In genomic region chr6:88780714-88781389, GRCh38 we compare ENCODE assay signal across 8 cellular contexts.
DNase-seq lines count a peak whose midpoint lies in the region; ATAC-seq and TF ChIP-seq lines count a peak whose summit lies in the region.

No MANE protein-coding gene starts in this region.

- no peaks in the 10 kb centered on the region for H3K27me3 Mint-ChIP-seq in mesothelial cell of epicardium (ENCODE audit: low read depth)
- no peaks in the 10 kb centered on the region for H3K27me3 Mint-ChIP-seq in stimulated activated memory B cell treated with anti-CD40 and anti-IgM and Interleukin-4, amounts not matched to agents 10 μg/mL and 1 μg/mL and 100 μg/mL, for 72 hours

- H3K9me3 Mint-ChIP-seq in mesothelial cell of epicardium, result peaks cover 16% of the 10 kb centered on the region
- H3K9me3 Mint-ChIP-seq in stimulated activated memory B cell treated with anti-CD40 and anti-IgM and Interleukin-4, amounts not matched to agents 10 μg/mL and 1 μg/mL and 100 μg/mL, for 72 hours, result peaks cover 3% of the 10 kb centered on the region

- ATAC-seq in HG03378 (IDR thresholded peaks at IDR 0.05; ENCODE audit: unreplicated experiment), result peak; percentile 68
- peak; percentile 68 for ATAC-seq in stimulated activated memory B cell treated with anti-CD40 and anti-IgM and Interleukin-4, amounts not matched to agents 10 μg/mL and 1 μg/mL and 100 μg/mL, for 72 hours
- ATAC-seq in GM21447 (IDR thresholded peaks at IDR 0.05; ENCODE audit: unreplicated experiment), result no peak

- H3K27ac Mint-ChIP-seq in mesothelial cell of epicardium, result no peak overlapping the region
- no peak overlapping the region for H3K27ac Mint-ChIP-seq in stimulated activated memory B cell treated with anti-CD40 and anti-IgM and Interleukin-4, amounts not matched to agents 10 μg/mL and 1 μg/mL and 100 μg/mL, for 72 hours

- H3K36me3 Mint-ChIP-seq in mesothelial cell of epicardium, result peaks cover 15% of the 10 kb centered on the region
- peaks cover 31% of the 10 kb centered on the region for H3K36me3 Mint-ChIP-seq in stimulated activated memory B cell treated with anti-CD40 and anti-IgM and Interleukin-4, amounts not matched to agents 10 μg/mL and 1 μg/mL and 100 μg/mL, for 72 hours

- no peaks in the 10 kb centered on the region for H3K36me3 ChIP-seq in GM06990 (ENCODE audit: control insufficient read depth, insufficient read depth, low read length)

- H3K4me3 ChIP-seq in GM06990 (replicated peaks; ENCODE audit: low read depth, low read length), result no peak overlapping the region

- H3K4me1 Mint-ChIP-seq in mesothelial cell of epicardium, result no peaks in the 10 kb centered on the region
- H3K4me1 Mint-ChIP-seq in stimulated activated memory B cell treated with anti-CD40 and anti-IgM and Interleukin-4, amounts not matched to agents 10 μg/mL and 1 μg/mL and 100 μg/mL, for 72 hours, result peaks cover 24% of the 10 kb centered on the region

- H3K4me3 Mint-ChIP-seq in mesothelial cell of epicardium, result no peak overlapping the region
- no peak overlapping the region for H3K4me3 Mint-ChIP-seq in stimulated activated memory B cell treated with anti-CD40 and anti-IgM and Interleukin-4, amounts not matched to agents 10 μg/mL and 1 μg/mL and 100 μg/mL, for 72 hours

- TF ChIP-seq CTCF in GM06990 (IDR thresholded peaks at IDR 0.05; ENCODE audit: insufficient read depth, low read length, poor library complexity, severe bottlenecking), result peak; percentile 74
- TF ChIP-seq CTCF in mesothelial cell of epicardium (IDR thresholded peaks at IDR 0.05; ENCODE audit: unreplicated experiment), result peak; percentile 65

- DNase-seq in GM06990 (ENCODE audit: extremely low read depth, insufficient read length) (no peak), NCI-H524 treated with DMSO at 0.1 percent for 48 hours (lab: John Stamatoyannopoulos, UW) (peak; percentile 26), ecto neural progenitor cell (ENCODE audit: low spot score) (peak; percentile 58), mesothelial cell of epicardium (ENCODE audit: low spot score in 2 of 2, unreplicated experiment in 2 of 2) (no peak)
- DNase-seq in activated CD4-positive, alpha-beta T cell treated with anti-CD3 and anti-CD28 coated beads for 48 hours, result peak; percentile 53

- no peaks in the 10 kb centered on the region for H3K27me3 ChIP-seq in GM06990 (replicated peaks; ENCODE audit: control insufficient read depth, insufficient read depth, low read length)

Comparison
In these comparisons a context has a peak if more than half of its experiments do, and no peak if none do; other contexts are left out.
1. DNase-seq: peak in NCI-H524 treated with DMSO at 0.1 percent for 48 hours (single experiment), activated CD4-positive, alpha-beta T cell treated with anti-CD3 and anti-CD28 coated beads for 48 hours (single experiment) and ecto neural progenitor cell (single experiment); none in GM06990 (single experiment) and mesothelial cell of epicardium (0 of 2).